8 cellular contexts compared by ENCODE assay signal in the genomic region with DNA sequence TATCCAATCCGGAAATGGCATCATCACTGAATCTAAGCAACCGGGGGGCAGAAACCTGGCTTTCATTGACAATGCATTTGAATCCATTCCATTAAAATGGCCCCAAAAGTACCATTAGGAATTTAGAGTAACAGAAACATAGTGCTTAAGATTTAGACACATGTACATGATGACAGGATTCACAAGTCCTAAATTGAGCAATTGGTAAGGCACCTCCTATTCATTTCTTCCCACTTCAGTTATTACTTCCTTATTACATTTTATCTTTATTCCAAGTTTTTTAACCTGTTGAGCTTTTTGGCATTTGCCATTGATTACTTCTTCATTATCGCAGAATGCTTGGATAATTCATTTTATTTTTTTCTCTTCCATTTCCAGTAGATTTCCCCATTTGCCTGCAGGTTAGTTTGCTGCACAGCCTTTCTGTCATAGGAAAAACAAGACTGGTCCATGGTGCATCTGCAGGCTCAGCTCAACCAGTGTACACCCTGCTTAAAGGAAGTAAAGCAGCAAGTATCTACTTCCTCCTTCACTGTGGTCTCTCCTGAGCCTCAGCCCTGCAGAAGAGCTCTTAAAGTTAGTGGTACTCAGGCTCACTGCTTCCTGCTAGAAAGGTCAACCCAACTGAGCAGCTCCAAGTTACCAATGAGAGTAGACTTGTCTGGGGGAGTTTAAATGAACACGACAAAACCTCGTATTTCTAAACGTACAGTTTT.
DNase-seq lines count a peak whose midpoint lies in the region; ATAC-seq and TF ChIP-seq lines count a peak whose summit lies in the region.
"Had no signal": no experiment of that assay in that cellular context is flagged by ENCODE, and none has a peak within 500 bp of the region (broad histone marks: within the 10 kb centered on the region; RNA-seq: fewer than 3 reads in every experiment).

No MANE protein-coding gene starts in this region.

- H3K4me1 Mint-ChIP-seq in HFFc6 (ENCODE audit: low read depth) = peaks cover 76% of the 10 kb centered on the region
- H3K4me1 Mint-ChIP-seq in effector memory CD8-positive, alpha-beta T cell (ENCODE audit: low read depth in 2 of 2) = peaks cover 47 to 79% of the 10 kb centered on the region in 2 donors

- no peak overlapping the region for H3K4me2 ChIP-seq in MM.1S (ENCODE audit: low read depth, low read length)

- H3K4me1 ChIP-seq in MM.1S (ENCODE audit: low read length) = peaks cover 40% of the 10 kb centered on the region

- H3K79me2 ChIP-seq in MM.1S (ENCODE audit: low read length) = peaks cover 63% of the 10 kb centered on the region

- no peak overlapping the region for H3K9ac ChIP-seq in MM.1S (ENCODE audit: low read length)

- H4K20me1 ChIP-seq in MM.1S (ENCODE audit: insufficient read depth, low read length) = no peaks in the 10 kb centered on the region

- DNase-seq in HFFc6 (no peak), MM.1S (peak; percentile 54), NCI-H146 treated with DMSO at 0.1 percent for 48 hours (lab: John Stamatoyannopoulos, UW; ENCODE audit: unreplicated experiment) (no peak), RPMI8226 (no peak), T-helper 9 cell (no peak)
- peak in 2 of 3 experiments; percentile 18 to 33 for DNase-seq in effector memory CD8-positive, alpha-beta T cell

- peaks cover 41% of the 10 kb centered on the region for H3K36me3 Mint-ChIP-seq in HFFc6 (ENCODE audit: low read depth)
- H3K36me3 Mint-ChIP-seq in effector memory CD8-positive, alpha-beta T cell (ENCODE audit: insufficient read depth) = peaks cover 7% of the 10 kb centered on the region

- H3K4me3 Mint-ChIP-seq in HFFc6 = no peak overlapping the region
- H3K4me3 Mint-ChIP-seq in effector memory CD8-positive, alpha-beta T cell = peak overlapping the region; percentile 57 to 85

- no peaks in the 10 kb centered on the region for H3K9me2 ChIP-seq in MM.1S (replicated peaks; ENCODE audit: insufficient read depth, low read length)

- H2AFZ ChIP-seq in MM.1S (ENCODE audit: low read length) = no peak overlapping the region

- ATAC-seq in GM18870 (IDR thresholded peaks at IDR 0.05; ENCODE audit: unreplicated experiment) = peak; percentile 39
- ATAC-seq in effector memory CD8-positive, alpha-beta T cell (replicated peaks) = peak; percentile 97
- ATAC-seq: Panc1 had no signal

- H3F3A ChIP-seq in MM.1S (ENCODE audit: insufficient read depth, low read length) = peaks cover 13% of the 10 kb centered on the region

- H3K27me3 ChIP-seq in MM.1S (replicated peaks; ENCODE audit: insufficient read depth, low read length) = no peaks in the 10 kb centered on the region

- no peak overlapping the region for H3K4me3 ChIP-seq in MM.1S (ENCODE audit: low read length)

- H3K9me3 Mint-ChIP-seq in HFFc6 = no peaks in the 10 kb centered on the region
- H3K9me3 Mint-ChIP-seq in effector memory CD8-positive, alpha-beta T cell = peaks cover 0 to 2% of the 10 kb centered on the region in 2 donors

- H3K36me3 ChIP-seq in MM.1S (replicated peaks; ENCODE audit: insufficient read depth, low read length) = no peaks in the 10 kb centered on the region

- TF ChIP-seq CTCF in HFFc6 (IDR thresholded peaks at IDR 0.05) = no peak
- no peak for TF ChIP-seq CTCF in MM.1S (IDR thresholded peaks at IDR 0.05; ENCODE audit: low read length)

- no peaks in the 10 kb centered on the region; the same call in none of the 2 replicates for H3K27me3 Mint-ChIP-seq in HFFc6 (ENCODE audit: insufficient read depth)
- no peaks in the 10 kb centered on the region for H3K27me3 Mint-ChIP-seq in effector memory CD8-positive, alpha-beta T cell

- H3K27ac ChIP-seq in MM.1S (ENCODE audit: low read length) = peak overlapping the region; percentile 12; the same call in 1 of the 2 replicates

- 0 out of 2 replicates have a peak overlapping the region, but pooled peaks have one; percentile 27 for H3K27ac Mint-ChIP-seq in HFFc6
- peak overlapping the region; percentile 76 to 88 for H3K27ac Mint-ChIP-seq in effector memory CD8-positive, alpha-beta T cell

- no peaks in the 10 kb centered on the region for H3K9me3 ChIP-seq in MM.1S (replicated peaks; ENCODE audit: insufficient read depth, low read length)

Comparison
In these comparisons a context has a peak if more than half of its experiments do, and no peak if none do; other contexts are left out.
1. DNase-seq: peak in MM.1S (single experiment) and effector memory CD8-positive, alpha-beta T cell (2 of 3); none in HFFc6 (single experiment), NCI-H146 treated with DMSO at 0.1 percent for 48 hours (single experiment), RPMI8226 (single experiment) and T-helper 9 cell (single experiment).